20 cellular contexts compared by ENCODE assay signal in the genomic region with DNA sequence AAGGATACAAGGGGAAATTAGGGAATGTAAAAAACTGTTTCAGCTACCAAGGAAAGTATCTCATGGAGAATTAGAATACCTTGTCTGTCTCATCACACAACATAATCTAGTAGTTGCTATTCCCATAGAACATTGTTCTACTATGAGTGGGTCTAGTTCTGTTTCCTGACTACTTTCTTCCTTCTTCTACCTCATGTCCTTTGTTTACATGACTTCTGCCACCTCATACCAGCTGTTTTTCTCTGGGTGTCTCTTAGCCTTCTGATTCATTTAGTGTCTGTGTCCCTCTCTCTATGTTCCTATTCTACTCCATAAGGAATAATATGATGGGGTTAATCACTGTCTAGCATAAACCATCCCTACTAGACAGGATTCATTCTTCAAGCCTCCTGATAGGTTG.
"Had no signal": no experiment of that assay in that cellular context is flagged by ENCODE, and none has a peak within 500 bp of the region (broad histone marks: within the 10 kb centered on the region; RNA-seq: fewer than 3 reads in every experiment).

No MANE protein-coding gene starts in this region.

- H3K27ac Mint-ChIP-seq: naive thymus-derived CD8-positive, alpha-beta T cell; stimulated activated naive B cell treated with anti-CD40 and anti-IgM and Interleukin-4, amounts not matched to agents 10 μg/mL and 1 μg/mL and 100 μg/mL, for 72 hours had no signal

- H3K4me1 Mint-ChIP-seq: stimulated activated naive B cell treated with anti-CD40 and anti-IgM and Interleukin-4, amounts not matched to agents 10 μg/mL and 1 μg/mL and 100 μg/mL, for 72 hours had no signal

- ATAC-seq: gastrocnemius medialis; mucosa of descending colon; naive thymus-derived CD8-positive, alpha-beta T cell; stimulated activated naive B cell treated with anti-CD40 and anti-IgM and Interleukin-4, amounts not matched to agents 10 μg/mL and 1 μg/mL and 100 μg/mL, for 72 hours had no signal

- H3K9me3 ChIP-seq: esophagus muscularis mucosa, gastrocnemius medialis, mucosa of descending colon, neutrophil, sigmoid colon, stomach, thoracic aorta, transverse colon had no signal

- H3K36me3 Mint-ChIP-seq: naive thymus-derived CD8-positive, alpha-beta T cell; stimulated activated naive B cell treated with anti-CD40 and anti-IgM and Interleukin-4, amounts not matched to agents 10 μg/mL and 1 μg/mL and 100 μg/mL, for 72 hours had no signal

- DNase-seq: cortex of kidney; dorsolateral prefrontal cortex; effector CD8-positive, alpha-beta T cell; gastrocnemius medialis; glutamatergic neuron; mammary epithelial cell; mucosa of descending colon; naive thymus-derived CD8-positive, alpha-beta T cell; sigmoid colon; stimulated activated CD4-positive, alpha-beta T cell treated with anti-CD3 and anti-CD28 coated beads, Interleukin-2, amount 100 ng/mL, for 24 hours; stimulated activated CD4-positive, alpha-beta T cell treated with anti-CD3 and anti-CD28 coated beads, Interleukin-4, amount 100 ng/mL, for 4 hours; stimulated activated naive B cell treated with anti-CD40 and anti-IgM and Interleukin-4, amounts not matched to agents 10 μg/mL and 1 μg/mL and 100 μg/mL, for 72 hours; stomach; substantia nigra; transverse colon had no signal

- H3K4me1 ChIP-seq: esophagus muscularis mucosa, gastrocnemius medialis, sigmoid colon, stomach, transverse colon had no signal

- H3K27me3 Mint-ChIP-seq: stimulated activated naive B cell treated with anti-CD40 and anti-IgM and Interleukin-4, amounts not matched to agents 10 μg/mL and 1 μg/mL and 100 μg/mL, for 72 hours had no signal

- H3K27me3 ChIP-seq: esophagus muscularis mucosa, gastrocnemius medialis, neutrophil, sigmoid colon, stomach, transverse colon had no signal

- H3K4me3 Mint-ChIP-seq: naive thymus-derived CD8-positive, alpha-beta T cell; stimulated activated naive B cell treated with anti-CD40 and anti-IgM and Interleukin-4, amounts not matched to agents 10 μg/mL and 1 μg/mL and 100 μg/mL, for 72 hours had no signal

- H3K36me3 ChIP-seq: esophagus muscularis mucosa, gastrocnemius medialis, neutrophil, sigmoid colon, stomach, thoracic aorta, transverse colon had no signal

- H3K4me3 ChIP-seq: dorsolateral prefrontal cortex, esophagus muscularis mucosa, gastrocnemius medialis, mucosa of descending colon, sigmoid colon, skin epidermis, stomach, thoracic aorta, transverse colon had no signal

- H3K27ac ChIP-seq: dorsolateral prefrontal cortex, epithelial cell of prostate, esophagus muscularis mucosa, gastrocnemius medialis, neutrophil, sigmoid colon, skin epidermis, stomach, thoracic aorta, transverse colon had no signal

- H3K9me3 Mint-ChIP-seq: stimulated activated naive B cell treated with anti-CD40 and anti-IgM and Interleukin-4, amounts not matched to agents 10 μg/mL and 1 μg/mL and 100 μg/mL, for 72 hours had no signal
